ENCODE assay signal across 18 cellular contexts in the genomic region with DNA sequence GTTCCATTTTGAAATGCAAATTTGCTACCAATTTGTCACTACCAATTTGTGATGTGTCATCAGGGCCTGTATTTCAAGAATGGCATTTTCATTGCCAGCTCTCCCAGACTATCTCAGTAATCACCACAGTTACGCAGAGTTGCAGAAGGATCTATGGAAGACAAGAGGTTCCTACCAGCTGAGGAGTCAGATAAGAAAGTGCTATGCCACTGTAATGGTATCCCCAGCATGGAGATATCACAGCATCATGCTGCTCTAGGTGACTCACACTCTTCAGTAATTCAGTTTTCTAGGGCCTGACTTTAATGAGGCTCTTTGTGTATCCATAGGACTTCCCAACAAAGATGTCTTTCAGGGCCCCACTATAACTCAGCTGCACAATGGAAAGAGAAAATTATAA.
"Had no signal": no experiment of that assay in that cellular context is flagged by ENCODE, and none has a peak within 500 bp of the region (broad histone marks: within the 10 kb centered on the region; RNA-seq: fewer than 3 reads in every experiment).

No MANE protein-coding gene starts in this region.

- H2AFZ ChIP-seq: neural progenitor cell had no signal

- H3K27ac ChIP-seq: heart right ventricle, left ventricle myocardium inferior, neural progenitor cell, tibial nerve, vagina had no signal

- H3K4me3 ChIP-seq: heart right ventricle, left ventricle myocardium inferior, mucosa of descending colon, neural progenitor cell, tibial nerve, vagina had no signal

- H3K27me3 ChIP-seq: heart right ventricle, neural progenitor cell, tibial nerve, vagina had no signal

- H3K4me2 ChIP-seq: neural progenitor cell had no signal

- H3K9ac ChIP-seq: neural progenitor cell had no signal

- H3K9me3 ChIP-seq: mucosa of descending colon, tibial nerve, vagina had no signal

- ATAC-seq: activated CD8-positive, alpha-beta T cell treated with anti-CD3 and anti-CD28 coated beads for 36 hours; heart right ventricle; mucosa of descending colon had no signal

- H3K36me3 ChIP-seq: heart right ventricle, left ventricle myocardium inferior, neural progenitor cell, tibial nerve, vagina had no signal

- DNase-seq: activated B cell treated with CpG ODN at 0.5 μM for 24 hours; activated CD4-positive, alpha-beta T cell treated with anti-CD3 and anti-CD28 coated beads, Interleukin-2, amount 10 ng/mL, durations not matched to agents 24 days and 14 days; activated CD8-positive, alpha-beta T cell treated with anti-CD3 and anti-CD28 coated beads for 36 hours; activated naive CD4-positive, alpha-beta T cell treated with Interleukin-2 at 50 U/mL for 16 hours; activated T-cell treated with anti-CD3 and anti-CD28 coated beads, Interleukin-2, amount 50 U/mL, for 1 hour; anterior cingulate cortex; cortex of kidney; heart right ventricle; kidney glomerular epithelial cell; left ventricle myocardium inferior; mammary epithelial cell; mucosa of descending colon; naive B cell; stimulated activated CD4-positive, alpha-beta T cell treated with anti-CD3 and anti-CD28 coated beads, Interleukin-12 subunit alpha, Interleukin-12 subunit beta, amount 100 ng/mL, for 4 hours; stimulated activated CD4-positive, alpha-beta T cell treated with anti-CD3 and anti-CD28 coated beads, Interleukin-2, amount 100 ng/mL, for 24 hours had no signal

- H3K4me1 ChIP-seq: left ventricle myocardium inferior, neural progenitor cell, tibial nerve, vagina had no signal
